ENCODE assay signal across 12 cellular contexts in genomic region chr7:92815412-92815811, GRCh38. TPM values are rescaled to one million over a fixed set of nuclear protein-coding genes. Genes with fewer than 3 reads are reported as not detected.
DNase-seq lines count a peak whose midpoint lies in the region; ATAC-seq and TF ChIP-seq lines count a peak whose summit lies in the region.
"Had no signal": no experiment of that assay in that cellular context is flagged by ENCODE, and none has a peak within 500 bp of the region (broad histone marks: within the 10 kb centered on the region; RNA-seq: fewer than 3 reads in every experiment).

No MANE protein-coding gene starts in this region.

- H3K4me2 ChIP-seq in mesenchymal stem cell (ENCODE audit: low read length, poor library complexity, severe bottlenecking) (no peak overlapping the region), H9 (ENCODE audit: insufficient read depth, insufficient read length, low read length) (no peak overlapping the region)
- H3K4me2 ChIP-seq: A549 had no signal

- H3K18ac ChIP-seq in mesenchymal stem cell (ENCODE audit: low read depth in 1 of 2, low read length in 2 of 2) (no peak overlapping the region), H9 (ENCODE audit: insufficient read length, low read depth, low read length) (no peak overlapping the region)

- H3K27me3 Mint-ChIP-seq in activated CD8-positive, alpha-beta memory T cell treated with anti-CD3 and anti-CD28 coated beads, Interleukin-2, amount 10 ng/mL, durations not matched to agents 7 days and 5 days, result no peaks in the 10 kb centered on the region
- H3K27me3 Mint-ChIP-seq in HFFc6 (ENCODE audit: insufficient read depth) (no peaks in the 10 kb centered on the region; the same call in 1 of the 2 replicates), H9 (ENCODE audit: low read depth) (no peaks in the 10 kb centered on the region)
- H3K27me3 Mint-ChIP-seq: central memory CD8-positive, alpha-beta T cell had no signal

- peaks cover 64% of the 10 kb centered on the region for H3K36me3 Mint-ChIP-seq in activated CD8-positive, alpha-beta memory T cell treated with anti-CD3 and anti-CD28 coated beads, Interleukin-2, amount 10 ng/mL, durations not matched to agents 7 days and 5 days
- H3K36me3 Mint-ChIP-seq in HFFc6 (ENCODE audit: low read depth) (peaks cover 43% of the 10 kb centered on the region), H9 (ENCODE audit: insufficient read depth in 1 of 3, low read depth in 3 of 3) (peaks cover 10 to 34% (median 17%) of the 10 kb centered on the region in 3 experiments; a peak in 6 of 7 replicates)

- peak overlapping the region; percentile 10 for H3K4me3 Mint-ChIP-seq in activated CD8-positive, alpha-beta memory T cell treated with anti-CD3 and anti-CD28 coated beads, Interleukin-2, amount 10 ng/mL, durations not matched to agents 7 days and 5 days
- H3K4me3 Mint-ChIP-seq in HFFc6 (no peak overlapping the region), H9 (no peak overlapping the region)
- H3K4me3 Mint-ChIP-seq: central memory CD8-positive, alpha-beta T cell; nephron had no signal

- H3K36me3 ChIP-seq in mesenchymal stem cell (ENCODE audit: control insufficient read depth in 1 of 2, insufficient read depth in 2 of 2, low read depth in 1 of 2, low read length in 2 of 2) (no peaks in the 10 kb centered on the region), suprapubic skin (no peaks in the 10 kb centered on the region)

- no peaks in the 10 kb centered on the region for H3K79me1 ChIP-seq in mesenchymal stem cell (replicated peaks; ENCODE audit: low read length, poor library complexity, severe bottlenecking)
- no peaks in the 10 kb centered on the region for H3K79me1 ChIP-seq in H9 (ENCODE audit: insufficient read depth, low read depth, low read length, poor library complexity, severe bottlenecking)

- H3K14ac ChIP-seq in mesenchymal stem cell (ENCODE audit: low read length in 2 of 2) (no peak overlapping the region), H9 (ENCODE audit: insufficient read depth, low read length) (no peak overlapping the region)

- H3K23ac ChIP-seq in mesenchymal stem cell (ENCODE audit: low read length in 2 of 2) (no peak overlapping the region), H9 (ENCODE audit: insufficient read length, low read depth, low read length) (no peak overlapping the region)

- no peak for DNase-seq in activated CD8-positive, alpha-beta memory T cell treated with anti-CD3 and anti-CD28 coated beads, Interleukin-2, amount 10 ng/mL, durations not matched to agents 7 days and 5 days
- DNase-seq in activated CD8-positive, alpha-beta memory T cell treated with anti-CD3 and anti-CD28 coated beads for 24 hours, result no peak
- DNase-seq in HFFc6, result no peak
- DNase-seq in NOMO-1 treated with DMSO at 0.1 percent for 48 hours (lab: John Stamatoyannopoulos, UW; ENCODE audit: unreplicated experiment), result peak; percentile 52
- no peak for DNase-seq in mesenchymal stem cell
- no peak for DNase-seq in COLO668 (lab: John Stamatoyannopoulos, UW; ENCODE audit: unreplicated experiment)
- no peak for DNase-seq in suprapubic skin (ENCODE audit: low spot score in 2 of 2)
- DNase-seq in H9, result no peak
- DNase-seq: NCI-H1694 had no signal

- H2BK120ac ChIP-seq in mesenchymal stem cell (ENCODE audit: low read depth, low read length) (no peak overlapping the region), H9 (ENCODE audit: low read depth, low read length, poor library complexity, severe bottlenecking) (no peak overlapping the region)

- peaks cover 91% of the 10 kb centered on the region for H3K4me1 Mint-ChIP-seq in activated CD8-positive, alpha-beta memory T cell treated with anti-CD3 and anti-CD28 coated beads, Interleukin-2, amount 10 ng/mL, durations not matched to agents 7 days and 5 days
- peaks cover 87% of the 10 kb centered on the region for H3K4me1 Mint-ChIP-seq in HFFc6 (ENCODE audit: low read depth)
- peaks cover 30 to 36% of the 10 kb centered on the region in 2 experiments for H3K4me1 Mint-ChIP-seq in H9

- no peak overlapping the region for H4K8ac ChIP-seq in mesenchymal stem cell (ENCODE audit: low read length)
- H4K8ac ChIP-seq in H9 (replicated peaks; ENCODE audit: insufficient read length, low read depth, low read length), result no peak overlapping the region

- H3K4ac ChIP-seq in mesenchymal stem cell (ENCODE audit: low read depth in 1 of 2, low read length in 2 of 2), result no peak overlapping the region
- H3K4ac ChIP-seq in H9 (ENCODE audit: low read depth, low read length), result no peak overlapping the region

- H3K27ac ChIP-seq in mesenchymal stem cell (ENCODE audit: low read length, poor library complexity, severe bottlenecking) (no peak overlapping the region), suprapubic skin (no peak overlapping the region), H9 (ENCODE audit: insufficient read length, low read depth, low read length) (no peak overlapping the region)

- TF ChIP-seq POLR2A in suprapubic skin (IDR thresholded peaks at IDR 0.05), result no peak

- H2BK12ac ChIP-seq in mesenchymal stem cell (ENCODE audit: low read length in 2 of 2) (no peak overlapping the region), H9 (ENCODE audit: insufficient read length, low read depth, low read length) (no peak overlapping the region)

- H3K4me3 ChIP-seq in mesenchymal stem cell (ENCODE audit: insufficient read depth in 1 of 2, low read depth in 1 of 2, low read length in 2 of 2) (no peak overlapping the region), suprapubic skin (no peak overlapping the region)
- H3K4me3 ChIP-seq: A549 had no signal

- H3K56ac ChIP-seq in H9 (ENCODE audit: insufficient read length, low read depth, low read length), result no peak overlapping the region

- H3T11ph ChIP-seq in H9 (ENCODE audit: low read length), result no peak overlapping the region

- TF ChIP-seq EP300 in suprapubic skin (IDR thresholded peaks at IDR 0.05), result no peak

- no peaks in the 10 kb centered on the region for H3K23me2 ChIP-seq in H9 (ENCODE audit: insufficient read length, low read depth, low read length, poor library complexity, severe bottlenecking)

- H4K5ac ChIP-seq in H9 (ENCODE audit: insufficient read length, low read depth, low read length), result no peak overlapping the region

- H4K20me1 ChIP-seq in H9 (ENCODE audit: control insufficient read depth, insufficient read depth, insufficient read length), result no peaks in the 10 kb centered on the region

- TF ChIP-seq CTCF in HFFc6 (IDR thresholded peaks at IDR 0.05) (no peak), suprapubic skin (IDR thresholded peaks at IDR 0.05) (no peak), H9 (conservative IDR thresholded peaks at IDR 0.05) (no peak)

- H2BK5ac ChIP-seq in mesenchymal stem cell (ENCODE audit: low read depth, low read length, poor library complexity, severe bottlenecking), result no peak overlapping the region
- no peak overlapping the region for H2BK5ac ChIP-seq in H9 (ENCODE audit: insufficient read length, low read length)

- no peaks in the 10 kb centered on the region for H3K27me3 ChIP-seq in mesenchymal stem cell (ENCODE audit: control insufficient read depth in 1 of 2, insufficient read depth in 1 of 2, low read length in 2 of 2)
- H3K27me3 ChIP-seq in suprapubic skin, result no peaks in the 10 kb centered on the region
- no peaks in the 10 kb centered on the region for H3K27me3 ChIP-seq in H9 (ENCODE audit: insufficient read depth, low read length)

- H4K91ac ChIP-seq in mesenchymal stem cell (ENCODE audit: low read length) (no peak overlapping the region), H9 (ENCODE audit: insufficient read length, low read depth, low read length) (no peak overlapping the region)

- H2BK20ac ChIP-seq in H9 (ENCODE audit: low read depth, low read length, poor library complexity, severe bottlenecking), result no peak overlapping the region

- no peak overlapping the region for H2AFZ ChIP-seq in mesenchymal stem cell (ENCODE audit: low read depth, low read length)
- H2AFZ ChIP-seq in H9 (ENCODE audit: low read length), result no peak overlapping the region

- H2BK15ac ChIP-seq in mesenchymal stem cell (ENCODE audit: low read depth, poor library complexity, severe bottlenecking) (no peak overlapping the region), H9 (ENCODE audit: low read depth, low read length) (no peak overlapping the region)

- peak; percentile 48 for ATAC-seq in activated CD8-positive, alpha-beta memory T cell treated with anti-CD3 and anti-CD28 coated beads, Interleukin-2, amount 10 ng/mL, durations not matched to agents 7 days and 5 days
- ATAC-seq: A549 had no signal

- H3K79me2 ChIP-seq in H9 (ENCODE audit: insufficient read depth, low read length), result no peaks in the 10 kb centered on the region; the same call in 1 of the 2 replicates

- CTCF ChIA-PET in activated CD8-positive, alpha-beta memory T cell treated with anti-CD3 and anti-CD28 coated beads, Interleukin-2, amount 10 ng/mL, durations not matched to agents 7 days and 5 days (lab: Charles Lee), result interaction anchor here (1.0 to 10.2 kb wide), 3 partner anchors 10 to 194 kb away, joined by 4 to 90 read pairs (median 5); no protein-coding TSS in a partner anchor

- peak overlapping the region; percentile 77 for H3K27ac Mint-ChIP-seq in activated CD8-positive, alpha-beta memory T cell treated with anti-CD3 and anti-CD28 coated beads, Interleukin-2, amount 10 ng/mL, durations not matched to agents 7 days and 5 days
- peak overlapping the region; percentile 9; the same call in 1 of the 2 replicates for H3K27ac Mint-ChIP-seq in HFFc6
- H3K27ac Mint-ChIP-seq in H9, result no peak overlapping the region
- H3K27ac Mint-ChIP-seq: nephron had no signal

- H3K4me1 ChIP-seq in mesenchymal stem cell (ENCODE audit: control insufficient read depth, insufficient read depth, low read depth, low read length) (no peaks in the 10 kb centered on the region), suprapubic skin (peaks cover 6% of the 10 kb centered on the region), H9 (ENCODE audit: insufficient read depth, low read length) (peaks cover 5% of the 10 kb centered on the region; the same call in 1 of the 2 replicates)

- H2AK5ac ChIP-seq in mesenchymal stem cell (ENCODE audit: low read length, severe bottlenecking), result peak overlapping the region; percentile 48
- H2AK5ac ChIP-seq in H9 (ENCODE audit: insufficient read length, low read length), result no peak overlapping the region

- H3K9ac ChIP-seq in mesenchymal stem cell (ENCODE audit: low read length), result no peak overlapping the region
- no peak overlapping the region for H3K9ac ChIP-seq in H9 (ENCODE audit: extremely low read depth, insufficient read length, low read length)

- peaks cover 9% of the 10 kb centered on the region for H3K9me3 ChIP-seq in mesenchymal stem cell (ENCODE audit: control insufficient read depth, low read length)
- H3K9me3 ChIP-seq in suprapubic skin, result no peaks in the 10 kb centered on the region
- no peaks in the 10 kb centered on the region for H3K9me3 ChIP-seq in H9 (ENCODE audit: control insufficient read depth, low read depth, low read length)

- peaks cover 19% of the 10 kb centered on the region for H3K9me3 Mint-ChIP-seq in activated CD8-positive, alpha-beta memory T cell treated with anti-CD3 and anti-CD28 coated beads, Interleukin-2, amount 10 ng/mL, durations not matched to agents 7 days and 5 days (ENCODE audit: low read depth)
- H3K9me3 Mint-ChIP-seq in HFFc6 (peaks cover 13% of the 10 kb centered on the region), H9 (peaks cover 16 to 24% of the 10 kb centered on the region in 2 experiments; a peak in 4 of 5 replicates)

RNA-seq across cellular contexts. Expression of gene CDK6, which starts 21.0 kb away (rescaled TPM):
- total RNA-seq in activated CD8-positive, alpha-beta memory T cell treated with anti-CD3 and anti-CD28 coated beads, Interleukin-2, amount 10 ng/mL, durations not matched to agents 7 days and 5 days, result 100 to 1,000 TPM; 118 to 229 TPM
- total RNA-seq in HFFc6 (2021; fragmentation: NEBNext Ultra II Directional; extraction: Animal tissue kit (Norgen Biotek cat#: 25700)), result 10 to 100 TPM; 54.5 to 90.0 (median 58.9) TPM
- polyA plus RNA-seq in mesenchymal stem cell (2013, experiment 1 of 2), result 14.4 TPM
- polyA plus RNA-seq in mesenchymal stem cell (2013, experiment 2 of 2), result 14.4 TPM
- total RNA-seq in suprapubic skin, result 10 to 100 TPM; 58.1 to 79.1 (median 68.3) TPM
- 30.0 and 32.4 TPM in 2 replicates for total RNA-seq in H9 (2021)

Comparison
In these comparisons a context has a peak if more than half of its experiments do, and no peak if none do; other contexts are left out.
1. H3K27ac Mint-ChIP-seq: peak in activated CD8-positive, alpha-beta memory T cell treated with anti-CD3 and anti-CD28 coated beads, Interleukin-2, amount 10 ng/mL, durations not matched to agents 7 days and 5 days (single experiment) and HFFc6 (single experiment); none in H9 (0 of 3).